ENCODE assay signal across 8 cellular contexts in the genomic region with DNA sequence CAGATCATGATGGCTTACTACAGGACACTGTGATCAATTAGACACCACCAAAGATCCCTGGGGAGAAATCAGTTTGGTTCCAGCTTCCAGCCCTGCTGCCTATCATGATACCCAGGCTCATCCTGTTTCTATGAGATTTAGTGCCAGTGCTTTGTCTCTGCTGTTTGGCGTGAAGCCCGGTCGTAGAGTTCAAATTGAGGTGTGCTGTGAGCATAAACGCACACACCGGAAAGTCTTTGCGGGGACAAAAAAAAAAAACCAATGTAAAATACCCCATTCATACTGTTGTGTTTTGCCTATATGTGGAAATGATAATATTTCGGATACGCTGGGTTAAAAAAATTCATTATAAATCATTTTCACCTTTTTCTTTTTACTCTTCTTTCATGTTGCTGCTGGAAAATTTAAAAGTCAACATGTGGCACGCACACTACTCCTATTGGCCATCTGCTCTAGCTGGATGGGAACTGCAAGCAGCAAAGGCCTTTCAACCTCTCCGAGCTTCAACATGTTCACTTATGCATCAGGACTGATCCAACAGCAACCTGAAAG.
DNase-seq lines count a peak whose midpoint lies in the region; ATAC-seq, FAIRE-seq and TF ChIP-seq lines count a peak whose summit lies in the region.

No MANE protein-coding gene starts in this region.

- H3K27me3 Mint-ChIP-seq in dendritic cell treated with granulocyte-macrophage colony-stimulating factor and Interleukin-4, amounts not matched to agents 40 ng/mL and 50 ng/mL, for 4 days, result no peaks in the 10 kb centered on the region
- no peaks in the 10 kb centered on the region for H3K27me3 Mint-ChIP-seq in nephron (ENCODE audit: low read depth)

- peak overlapping the region; percentile 84 for H3K4me3 Mint-ChIP-seq in dendritic cell treated with granulocyte-macrophage colony-stimulating factor and Interleukin-4, amounts not matched to agents 40 ng/mL and 50 ng/mL, for 4 days
- peak overlapping the region; percentile 88 to 92 (median 92) for H3K4me3 Mint-ChIP-seq in nephron

- no peak for TF ChIP-seq CTCF in nephron (IDR thresholded peaks at IDR 0.05; ENCODE audit: unreplicated experiment in 3 of 3)

- ATAC-seq in HG03045 (IDR thresholded peaks at IDR 0.05; ENCODE audit: unreplicated experiment) (no peak), GM21381 (IDR thresholded peaks at IDR 0.05; ENCODE audit: unreplicated experiment) (no peak)

- DNase-seq in DMS53 (lab: John Stamatoyannopoulos, UW) (peak; percentile 59), DMS53 treated with DMSO at 0.1 percent for 48 hours (lab: John Stamatoyannopoulos, UW; ENCODE audit: unreplicated experiment) (no peak), NCI-H82 (lab: John Stamatoyannopoulos, UW) (peak; percentile 68), GM19239 (ENCODE audit: insufficient read length, low spot score) (no peak)

- no peaks in the 10 kb centered on the region for H3K9me3 Mint-ChIP-seq in dendritic cell treated with granulocyte-macrophage colony-stimulating factor and Interleukin-4, amounts not matched to agents 40 ng/mL and 50 ng/mL, for 4 days
- peaks cover 3% of the 10 kb centered on the region for H3K9me3 Mint-ChIP-seq in nephron

- H3K4me1 Mint-ChIP-seq in dendritic cell treated with granulocyte-macrophage colony-stimulating factor and Interleukin-4, amounts not matched to agents 40 ng/mL and 50 ng/mL, for 4 days (ENCODE audit: low read depth), result peaks cover 9% of the 10 kb centered on the region
- peaks cover 14% of the 10 kb centered on the region for H3K4me1 Mint-ChIP-seq in nephron

- H3K27ac Mint-ChIP-seq in dendritic cell treated with granulocyte-macrophage colony-stimulating factor and Interleukin-4, amounts not matched to agents 40 ng/mL and 50 ng/mL, for 4 days, result peak overlapping the region; percentile 89
- H3K27ac Mint-ChIP-seq in nephron, result peak overlapping the region; percentile 96 to 98 (median 96)

- intact Hi-C loops in dendritic cell treated with granulocyte-macrophage colony-stimulating factor and Interleukin-4, amounts not matched to agents 40 ng/mL and 50 ng/mL, for 4 days (cut with micrococcal nuclease), result no loop called here

- H3K36me3 Mint-ChIP-seq in dendritic cell treated with granulocyte-macrophage colony-stimulating factor and Interleukin-4, amounts not matched to agents 40 ng/mL and 50 ng/mL, for 4 days (ENCODE audit: low read depth), result peaks cover 24% of the 10 kb centered on the region
- peaks cover 18% of the 10 kb centered on the region for H3K36me3 Mint-ChIP-seq in nephron (ENCODE audit: low read depth)

- no peak for FAIRE-seq in GM19239 (lab: Jason Lieb, UNC)

Comparison
In these comparisons a context has a peak if more than half of its experiments do, and no peak if none do; other contexts are left out.
1. DNase-seq: peak in DMS53 (single experiment) and NCI-H82 (single experiment); none in DMS53 treated with DMSO at 0.1 percent for 48 hours (single experiment) and GM19239 (single experiment).